1 cellular context compared by ENCODE assay signal in the genomic region with DNA sequence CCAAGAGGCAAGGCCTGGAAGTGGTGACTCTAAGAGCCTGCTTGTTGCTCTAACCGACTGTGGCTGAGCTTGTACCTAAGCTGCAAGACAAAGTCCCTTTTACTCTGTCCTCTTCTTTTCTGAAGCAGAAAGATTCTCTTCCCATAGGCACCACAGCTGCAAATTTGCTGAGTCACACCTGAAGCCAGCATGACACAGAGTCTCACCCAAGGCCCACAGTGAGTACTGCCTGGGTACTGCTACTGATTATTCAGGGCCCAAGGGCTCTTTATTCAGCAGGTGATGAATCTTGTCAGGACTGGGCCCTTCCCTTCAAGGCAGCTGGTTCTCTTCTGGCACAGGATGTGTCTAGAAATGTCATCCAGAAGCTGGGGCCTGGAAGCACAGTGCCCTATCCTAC.
TF ChIP-seq lines count a peak whose summit lies in the region.

No MANE protein-coding gene starts in this region.

TF ChIP-seq in IMR-90, 13 proteins besides CTCF, POLR2A, EP300 and RAD21 (continued from another document):
- TF ChIP-seq USF2 (IDR thresholded peaks at IDR 0.05; ENCODE audit: low read depth, low read length) = no peak
- no peak for TF ChIP-seq CEBPB (IDR thresholded peaks at IDR 0.05; ENCODE audit: low read depth, low read length)
- no peak for TF ChIP-seq FOS (IDR thresholded peaks at IDR 0.05; ENCODE audit: low read depth, low read length)
